ENCODE assay signal across 9 cellular contexts in genomic region chr2:128321421-128321775, GRCh38. TPM values are rescaled to one million over a fixed set of nuclear protein-coding genes. Genes with fewer than 3 reads are reported as not detected.
A peak's percentile ranks its signal among the peaks of the same experiment; 100 is the strongest.
DNase-seq lines count a peak whose midpoint lies in the region; ATAC-seq and TF ChIP-seq lines count a peak whose summit lies in the region.
"Had no signal": no experiment of that assay in that cellular context is flagged by ENCODE, and none has a peak within 500 bp of the region (broad histone marks: within the 10 kb centered on the region; RNA-seq: fewer than 3 reads in every experiment).

No MANE protein-coding gene starts in this region.

- peaks cover 20% of the 10 kb centered on the region for H3K4me1 Mint-ChIP-seq in T-helper 17 cell

- no peaks in the 10 kb centered on the region for H3K27me3 Mint-ChIP-seq in T-helper 17 cell

- H3K36me3 ChIP-seq in H7 (replicated peaks; ENCODE audit: control insufficient read depth, insufficient read depth, low read length): no peaks in the 10 kb centered on the region
- H3K36me3 ChIP-seq in heart left ventricle: no peaks in the 10 kb centered on the region
- peaks cover 2% of the 10 kb centered on the region for H3K36me3 ChIP-seq in rectal smooth muscle tissue (ENCODE audit: control insufficient read depth, insufficient read depth, low read length)
- H3K36me3 ChIP-seq: SJCRH30 had no signal

- intact Hi-C loops in heart left ventricle (cut with DNase I): loop anchor here (2.0 to 10.0 kb wide), 15 partner anchors 89 to 1533 kb away; no protein-coding TSS in a partner anchor

- no peak overlapping the region for H3K4me3 ChIP-seq in H7 (ENCODE audit: insufficient read depth, low read depth, low read length)
- peak overlapping the region in 8 of 12 donors; percentile 46 to 76 (median 62) for H3K4me3 ChIP-seq in heart left ventricle
- H3K4me3 ChIP-seq in rectal smooth muscle tissue (ENCODE audit: low read length): peak overlapping the region; percentile 24

- H3K9me3 ChIP-seq in T-helper 17 cell (ENCODE audit: control insufficient read depth, low read length, poor library complexity, severe bottlenecking): no peaks in the 10 kb centered on the region
- H3K9me3 ChIP-seq in heart left ventricle: no peaks in the 10 kb centered on the region
- H3K9me3 ChIP-seq: SJCRH30 had no signal

- no peak for TF ChIP-seq POLR2A in heart left ventricle (IDR thresholded peaks at IDR 0.05)

- peaks cover 3 to 49% (median 24%) of the 10 kb centered on the region in 12 donors for H3K4me1 ChIP-seq in heart left ventricle
- peaks cover 11% of the 10 kb centered on the region for H3K4me1 ChIP-seq in rectal smooth muscle tissue (ENCODE audit: control insufficient read depth, insufficient read depth, low read length)

- DNase-seq in H7 (peak; percentile 63), T-helper 17 cell (peak in 1 of 3 donors; percentile 4), heart left ventricle (peak in 2 of 5 donors; percentile 34 to 61), NCI-H146 (lab: John Stamatoyannopoulos, UW) (no peak), NCI-H526 treated with DMSO at 0.1 percent for 48 hours (lab: John Stamatoyannopoulos, UW) (no peak)

- WGBS in heart left ventricle, 4 donors: 66 to 71% (median 70%) methylated on average over 15 of the region's 15 CpGs

- H3K36me3 Mint-ChIP-seq in T-helper 17 cell (ENCODE audit: low read depth): no peaks in the 10 kb centered on the region

- H3K4me3 Mint-ChIP-seq in T-helper 17 cell: peak overlapping the region; percentile 61

- TF ChIP-seq CTCF in heart left ventricle (IDR thresholded peaks at IDR 0.05): no peak

- peaks cover 16% of the 10 kb centered on the region for H3K27me3 ChIP-seq in H7 (ENCODE audit: control insufficient read depth, insufficient read depth, low read length)
- H3K27me3 ChIP-seq in heart left ventricle: no peaks in the 10 kb centered on the region
- H3K27me3 ChIP-seq in rectal smooth muscle tissue (ENCODE audit: control insufficient read depth, insufficient read depth, low read length): no peaks in the 10 kb centered on the region
- H3K27me3 ChIP-seq: SJCRH30 had no signal

- no peak overlapping the region for H3K9ac ChIP-seq in rectal smooth muscle tissue (ENCODE audit: low read length)

- H3K27ac ChIP-seq in heart left ventricle (peak overlapping the region in 5 of 12 donors; percentile 33 to 79 (median 71)), rectal smooth muscle tissue (ENCODE audit: low read depth, low read length) (no peak overlapping the region)
- H3K27ac ChIP-seq: SJCRH30 had no signal

- H3K27ac Mint-ChIP-seq in T-helper 17 cell: peak overlapping the region; percentile 43

- ATAC-seq in T-helper 17 cell: no peak
- no peak for ATAC-seq in heart left ventricle
- no peak for ATAC-seq in HG03175 (IDR thresholded peaks at IDR 0.05; ENCODE audit: unreplicated experiment)
- no peak for ATAC-seq in GM21447 (IDR thresholded peaks at IDR 0.05; ENCODE audit: unreplicated experiment)

RNA-seq across cellular contexts. Expression of gene HS6ST1, which starts 2.7 kb away (rescaled TPM):
- total RNA-seq in H7 (2014; rRNA removed; shearing (Covaris generic)): 76.3 and 102 TPM in 2 replicates
- total RNA-seq in T-helper 17 cell (10 to 100 TPM; 12.5 to 12.9 TPM), heart left ventricle (10 to 100 TPM; 18.1 to 87.3 (median 24.9) TPM)
- polyA plus RNA-seq in heart left ventricle: 10 to 100 TPM; 15.6 to 26.5 TPM
